ENCODE assay signal across 21 cellular contexts in genomic region chr10:70978181-70978580, GRCh38.
"Had no signal": no experiment of that assay in that cellular context is flagged by ENCODE, and none has a peak within 500 bp of the region (broad histone marks: within the 10 kb centered on the region; RNA-seq: fewer than 3 reads in every experiment).

No MANE protein-coding gene starts in this region.

- H3K27ac Mint-ChIP-seq: mesothelial cell of epicardium had no signal

- DNase-seq: cerebellar nuclear complex; dermis blood vessel endothelial cell; dorsolateral prefrontal cortex; effector CD4-positive, alpha-beta T cell; effector memory CD4-positive, alpha-beta T cell; foreskin keratinocyte; heart left ventricle; hypothalamus; immature natural killer cell; islet precursor cell; left cardiac atrium; left ventricle myocardium superior; lower lobe of right lung; mesenchymal stem cell; mucosa of descending colon had no signal

- H3K27ac ChIP-seq: coronary artery, dorsolateral prefrontal cortex, esophagus muscularis mucosa, foreskin keratinocyte, gastroesophageal sphincter, heart left ventricle, hepatocyte, left lung, lower lobe of right lung had no signal

- H3K36me3 Mint-ChIP-seq: immature natural killer cell, mesothelial cell of epicardium had no signal

- H3K27me3 ChIP-seq: gastroesophageal sphincter, heart left ventricle, hepatocyte had no signal

- H3K4me2 ChIP-seq: hepatocyte had no signal

- H3K4me3 Mint-ChIP-seq: immature natural killer cell, mesothelial cell of epicardium had no signal

- H3K4me1 ChIP-seq: esophagus muscularis mucosa, foreskin keratinocyte, gastroesophageal sphincter, heart left ventricle, left lung, lower lobe of right lung had no signal

- H2AFZ ChIP-seq: hepatocyte had no signal

- H3K9me3 ChIP-seq: esophagus muscularis mucosa, left lung, lower lobe of right lung, mucosa of descending colon had no signal

- H3K4me3 ChIP-seq: coronary artery, dorsolateral prefrontal cortex, esophagus muscularis mucosa, gastroesophageal sphincter, heart left ventricle, hepatocyte, left lung, lower lobe of right lung, mucosa of descending colon had no signal

- ATAC-seq: foreskin keratinocyte, gastroesophageal sphincter, heart left ventricle, left cardiac atrium, left lung, left ventricle myocardium superior, lower lobe of right lung, mucosa of descending colon had no signal

- H3K36me3 ChIP-seq: esophagus muscularis mucosa, gastroesophageal sphincter, heart left ventricle, left lung, lower lobe of right lung had no signal

- H3K9me3 Mint-ChIP-seq: immature natural killer cell had no signal
